8 cellular contexts compared by ENCODE assay signal in genomic region chr7:135274495-135275268, GRCh38. TPM values are rescaled to one million over a fixed set of nuclear protein-coding genes. Genes with fewer than 3 reads are reported as not detected.
A peak's percentile ranks its signal among the peaks of the same experiment; 100 is the strongest.
DNase-seq lines count a peak whose midpoint lies in the region; ATAC-seq, FAIRE-seq and TF ChIP-seq lines count a peak whose summit lies in the region.
"Had no signal": no experiment of that assay in that cellular context is flagged by ENCODE, and none has a peak within 500 bp of the region (broad histone marks: within the 10 kb centered on the region; RNA-seq: fewer than 3 reads in every experiment).

No MANE protein-coding gene starts in this region.

- ATAC-seq in GM18502 (IDR thresholded peaks at IDR 0.05; ENCODE audit: poor library complexity, unreplicated experiment), result peak; percentile 81
- peak; percentile 77 for ATAC-seq in HG02943 (IDR thresholded peaks at IDR 0.05; ENCODE audit: low read depth, unreplicated experiment)

- H3K79me2 ChIP-seq in mammary epithelial cell (ENCODE audit: insufficient read depth, low read length), result no peaks in the 10 kb centered on the region

- in situ Hi-C loops in mammary epithelial cell (cut with MboI; ENCODE audit: low sequenced_read_pairs in 2 of 2), result no loop called here

- FAIRE-seq in kidney (lab: Jason Lieb, UNC), result no peak

- H3K27me3 ChIP-seq in mammary epithelial cell (ENCODE audit: insufficient read depth, low read length), result no peaks in the 10 kb centered on the region

- no peak overlapping the region for H3K4me3 ChIP-seq in mammary epithelial cell (replicated peaks in 1 of 3; ENCODE audit: insufficient read depth in 1 of 3, low read depth in 2 of 3, low read length in 3 of 3)
- no peak overlapping the region for H3K4me3 ChIP-seq in kidney (ENCODE audit: low read length in 2 of 2)
- H3K4me3 ChIP-seq: skin epidermis had no signal

- CTCF ChIA-PET in mammary epithelial cell (lab: Charles Lee; ENCODE audit: low non-redundant PET), result interaction anchor here (0.5 to 0.9 kb wide), 7 partner anchors 9 to 1411 kb away, joined by 3 to 12 read pairs (median 3); no protein-coding TSS in a partner anchor

- H4K20me1 ChIP-seq in mammary epithelial cell (ENCODE audit: insufficient read depth, low read length), result no peaks in the 10 kb centered on the region

- no peaks in the 10 kb centered on the region for H3K4me1 ChIP-seq in mammary epithelial cell (ENCODE audit: insufficient read depth, low read length)
- H3K4me1 ChIP-seq in kidney (ENCODE audit: control insufficient read depth in 1 of 2, insufficient read depth in 1 of 2, low read depth in 1 of 2, low read length in 2 of 2), result no peaks in the 10 kb centered on the region

- H3K36me3 ChIP-seq in mammary epithelial cell (ENCODE audit: insufficient read depth, low read length) (no peaks in the 10 kb centered on the region), kidney (ENCODE audit: control insufficient read depth in 1 of 2, insufficient read depth in 2 of 2, low read length in 2 of 2) (no peaks in the 10 kb centered on the region)

- BruUV-seq in mammary epithelial cell (replicated peaks; lab: Mats Ljungman, UMichigan), result no TSS peak

- H2AFZ ChIP-seq in mammary epithelial cell (ENCODE audit: low read depth, low read length), result no peak overlapping the region

- H3K4me2 ChIP-seq in mammary epithelial cell (ENCODE audit: insufficient read depth, low read depth, low read length), result no peak overlapping the region

- H3K9me3 ChIP-seq in mammary epithelial cell (replicated peaks; ENCODE audit: insufficient read depth, low read length), result no peaks in the 10 kb centered on the region
- H3K9me3 ChIP-seq in kidney (ENCODE audit: control insufficient read depth in 1 of 2, low read length in 2 of 2), result no peaks in the 10 kb centered on the region

- dilution Hi-C loops in mammary epithelial cell (cut with HindIII; ENCODE audit: low sequenced_read_pairs), result no loop called here

- H3K27ac ChIP-seq in VCaP (no peak overlapping the region), mammary epithelial cell (ENCODE audit: insufficient read depth, low read depth, low read length) (no peak overlapping the region), kidney (ENCODE audit: low read depth in 2 of 2, low read length in 2 of 2) (no peak overlapping the region)
- H3K27ac ChIP-seq: skin epidermis had no signal

- intact Hi-C loops in mammary epithelial cell (cut with micrococcal nuclease), result loop anchor here (1.0 to 10.0 kb wide), 2 partner anchors 104 to 730 kb away; partner anchors contain the start of gene CYREN
- intact Hi-C loops in kidney (cut with DNase I), result no loop called here

- DNase-seq in NCI-H2171 (lab: John Stamatoyannopoulos, UW) (peak; percentile 55), mammary epithelial cell (peak; percentile 57), kidney (no peak)
- DNase-seq in stimulated activated CD4-positive, alpha-beta T cell treated with anti-CD3 and anti-CD28 coated beads, Interleukin-2, amount 100 ng/mL, for 24 hours, result peak; percentile 84

- H3K9ac ChIP-seq in mammary epithelial cell (ENCODE audit: insufficient read depth, low read length) (no peak overlapping the region), kidney (ENCODE audit: low read length in 2 of 2) (no peak overlapping the region)

- TF ChIP-seq CTCF in VCaP (conservative IDR thresholded peaks at IDR 0.05) (peak; percentile 88), mammary epithelial cell (conservative IDR thresholded peaks at IDR 0.05 in 1 of 2, IDR thresholded peaks at IDR 0.05 in 1 of 2; ENCODE audit: extremely low read depth in 1 of 2, insufficient read depth in 1 of 2, low read depth in 1 of 2, low read length in 2 of 2) (peak; percentile 80 to 82), kidney (IDR thresholded peaks at IDR 0.05; ENCODE audit: borderline replicate concordance, extremely low read depth, insufficient read depth) (peak; percentile 77)

- 38% methylated on average over 14 of the region's 14 CpGs for WGBS in mammary epithelial cell (ENCODE audit: low coverage, missing lambda C conversion rate)

RNA-seq across cellular contexts. Expression of gene STRA8, which starts 41.0 kb away (rescaled TPM):
- not detected for total RNA-seq in mammary epithelial cell
- not detected for polyA plus RNA-seq in mammary epithelial cell
- not detected for polyA minus RNA-seq in mammary epithelial cell
- total RNA-seq in kidney, result not detected
- 0.43 TPM for polyA plus RNA-seq in kidney (ENCODE audit: insufficient read depth, low read depth, low replicate concordance)
